ENCODE assay signal across 22 cellular contexts in genomic region chr11:92528051-92528450, GRCh38.
DNase-seq lines count a peak whose midpoint lies in the region; ATAC-seq, FAIRE-seq and TF ChIP-seq lines count a peak whose summit lies in the region.
"Had no signal": no experiment of that assay in that cellular context is flagged by ENCODE, and none has a peak within 500 bp of the region (broad histone marks: within the 10 kb centered on the region; RNA-seq: fewer than 3 reads in every experiment).

No MANE protein-coding gene starts in this region.

- in situ Hi-C loops in astrocyte of the spinal cord (cut with HindIII; ENCODE audit: low sequenced_read_pairs) = no loop called here

- no peaks in the 10 kb centered on the region for H3K4me1 Mint-ChIP-seq in activated naive CD4-positive, alpha-beta T cell treated with anti-CD3 and anti-CD28 coated beads, Interleukin-2, amount 10 ng/mL, durations not matched to agents 7 days and 5 days

- no peak overlapping the region for H3K4me3 ChIP-seq in astrocyte of the spinal cord (ENCODE audit: low read depth, low read length)
- H3K4me3 ChIP-seq: hepatocyte, skin epidermis had no signal

- H3K9me3 Mint-ChIP-seq in activated naive CD4-positive, alpha-beta T cell treated with anti-CD3 and anti-CD28 coated beads, Interleukin-2, amount 10 ng/mL, durations not matched to agents 7 days and 5 days = no peaks in the 10 kb centered on the region
- H3K9me3 Mint-ChIP-seq: activated T-helper 2 cell treated with anti-CD3 and anti-CD28 coated beads, Interferon-gamma antibody, Interleukin-2, Interleukin-4, amounts not matched to agents 10 μg/mL and 5 μg/mL and 100 μg/mL, durations not matched to agents 14 hours and 24 hours and 36 hours; type B pancreatic cell had no signal

- FAIRE-seq in RCC 7860 (lab: Jason Lieb, UNC) = no peak

- CTCF ChIA-PET in activated naive CD4-positive, alpha-beta T cell treated with anti-CD3 and anti-CD28 coated beads, Interleukin-2, amount 10 ng/mL, durations not matched to agents 7 days and 5 days (lab: Charles Lee) = no interaction called here

- no peak overlapping the region for H3K4me3 Mint-ChIP-seq in activated naive CD4-positive, alpha-beta T cell treated with anti-CD3 and anti-CD28 coated beads, Interleukin-2, amount 10 ng/mL, durations not matched to agents 7 days and 5 days
- H3K4me3 Mint-ChIP-seq: type B pancreatic cell had no signal

- TF ChIP-seq CTCF in astrocyte of the spinal cord (IDR thresholded peaks at IDR 0.05; ENCODE audit: low read depth, low read length) = no peak

- DNase-seq in H4 (ENCODE audit: low spot score) = peak; percentile 42
- peak; percentile 88 for DNase-seq in astrocyte of the spinal cord (ENCODE audit: low read depth, low spot score)
- DNase-seq in hepatic stellate cell (ENCODE audit: low spot score) = peak; percentile 10
- DNase-seq in stromal cell of bone marrow (ENCODE audit: low read depth) = peak; percentile 75
- DNase-seq in NCI-H446 treated with DMSO at 0.1 percent for 48 hours (lab: John Stamatoyannopoulos, UW) = no peak
- DNase-seq in activated naive CD4-positive, alpha-beta T cell treated with anti-CD3 and anti-CD28 coated beads, Interleukin-2, amount 10 ng/mL, durations not matched to agents 7 days and 5 days = no peak
- DNase-seq in RCC 7860 (ENCODE audit: low spot score) = no peak
- DNase-seq: activated CD4-positive, CD25-positive, alpha-beta regulatory T cell; amniotic stem cell; cortex of kidney; DMS79; erythroblast; NCI-H1417; NCI-H226; occipital lobe; Right ventricle myocardium superior; T-helper 2 cell had no signal

- H3K27ac Mint-ChIP-seq in activated naive CD4-positive, alpha-beta T cell treated with anti-CD3 and anti-CD28 coated beads, Interleukin-2, amount 10 ng/mL, durations not matched to agents 7 days and 5 days = no peak overlapping the region
- H3K27ac Mint-ChIP-seq: activated T-helper 2 cell treated with anti-CD3 and anti-CD28 coated beads, Interferon-gamma antibody, Interleukin-2, Interleukin-4, amounts not matched to agents 10 μg/mL and 5 μg/mL and 100 μg/mL, durations not matched to agents 14 hours and 24 hours and 36 hours; type B pancreatic cell had no signal

- no peaks in the 10 kb centered on the region for H3K36me3 Mint-ChIP-seq in activated naive CD4-positive, alpha-beta T cell treated with anti-CD3 and anti-CD28 coated beads, Interleukin-2, amount 10 ng/mL, durations not matched to agents 7 days and 5 days

- H3K27me3 Mint-ChIP-seq in activated naive CD4-positive, alpha-beta T cell treated with anti-CD3 and anti-CD28 coated beads, Interleukin-2, amount 10 ng/mL, durations not matched to agents 7 days and 5 days = no peaks in the 10 kb centered on the region
- H3K27me3 Mint-ChIP-seq: type B pancreatic cell had no signal

- no peak for ATAC-seq in GM18519 (IDR thresholded peaks at IDR 0.05; ENCODE audit: low FRiP score, unreplicated experiment)

Comparison
In these comparisons a context has a peak if more than half of its experiments do, and no peak if none do; other contexts are left out.
1. DNase-seq: peak in H4 (single experiment), astrocyte of the spinal cord (single experiment), hepatic stellate cell (single experiment) and stromal cell of bone marrow (single experiment); none in NCI-H446 treated with DMSO at 0.1 percent for 48 hours (single experiment), activated naive CD4-positive, alpha-beta T cell treated with anti-CD3 and anti-CD28 coated beads, Interleukin-2, amount 10 ng/mL, durations not matched to agents 7 days and 5 days (single experiment) and RCC 7860 (single experiment).